ENCODE assay signal across 8 cellular contexts in the genomic region with DNA sequence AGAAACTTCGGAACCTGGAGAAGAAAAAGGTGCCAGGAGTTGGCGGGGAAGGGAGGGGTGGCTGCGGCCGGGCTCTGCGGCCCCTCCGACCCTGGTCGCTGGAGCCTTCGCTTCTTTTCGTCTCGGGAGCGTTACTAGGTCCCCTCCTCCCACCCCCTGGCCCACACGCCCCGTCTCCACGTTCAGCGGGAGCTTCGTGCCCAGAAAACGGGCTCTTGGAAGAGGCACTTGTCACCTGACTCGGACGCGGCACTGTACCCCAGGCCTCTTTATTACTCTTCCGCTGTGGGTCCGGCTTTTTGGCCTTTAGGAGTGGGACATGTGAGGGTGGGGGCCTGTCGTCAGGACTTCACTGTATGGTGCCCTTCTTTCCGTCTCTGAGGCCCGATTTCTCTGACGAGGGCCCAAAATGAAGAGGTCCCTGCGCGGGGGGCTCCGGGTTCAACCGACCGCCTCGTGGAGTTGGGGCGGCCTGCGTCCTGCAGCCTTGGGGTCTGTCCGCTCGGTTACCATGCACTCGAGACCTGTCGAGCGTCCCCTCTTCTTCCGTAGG. TPM values are rescaled to one million over a fixed set of nuclear protein-coding genes. Genes with fewer than 3 reads are reported as not detected.
A peak's percentile ranks its signal among the peaks of the same experiment; 100 is the strongest.
DNase-seq lines count a peak whose midpoint lies in the region; ATAC-seq and TF ChIP-seq lines count a peak whose summit lies in the region.

No MANE protein-coding gene starts in this region.

- TF ChIP-seq CTCF in RWPE2 (IDR thresholded peaks at IDR 0.05; ENCODE audit: poor library complexity, severe bottlenecking) (no peak), brain (conservative IDR thresholded peaks at IDR 0.05) (no peak)

- peak overlapping the region; percentile 98 to 99 (median 99) for H3K27ac Mint-ChIP-seq in brain

- peaks cover 19% of the 10 kb centered on the region for H3K27me3 Mint-ChIP-seq in brain

- peaks cover 39% of the 10 kb centered on the region for H3K36me3 Mint-ChIP-seq in brain

- no peak for ATAC-seq in RWPE2 (ENCODE audit: low read depth)
- ATAC-seq in left lobe of liver: peak; percentile 5
- no peak for ATAC-seq in HG03457 (IDR thresholded peaks at IDR 0.05; ENCODE audit: unreplicated experiment)

- no peaks in the 10 kb centered on the region for H3K27me3 ChIP-seq in RWPE2 (ENCODE audit: insufficient read depth, poor library complexity, severe bottlenecking)

- peaks cover 61% of the 10 kb centered on the region for H3K4me1 Mint-ChIP-seq in brain

- H3K9me3 ChIP-seq in RWPE2 (ENCODE audit: severe bottlenecking): no peaks in the 10 kb centered on the region

- peak overlapping the region; percentile 91 for H3K27ac ChIP-seq in RWPE2 (ENCODE audit: poor library complexity, severe bottlenecking)

- DNase-seq in activated T-cell treated with anti-CD3 and anti-CD28 coated beads for 1 hour (ENCODE audit: low read depth) (peak; percentile 9), RWPE2 (ENCODE audit: low spot score) (no peak), left lobe of liver (ENCODE audit: low spot score) (peak; percentile 52), NCI-H2107 (lab: John Stamatoyannopoulos, UW) (no peak)
- DNase-seq in activated T-cell treated with anti-CD3 and anti-CD28 coated beads, Interleukin-2, amount 50 U/mL, for 1 hour: no peak
- DNase-seq in stimulated activated CD4-positive, alpha-beta T cell treated with anti-CD3 and anti-CD28 coated beads, TNF-alpha, amount 100 ng/mL, for 24 hours (ENCODE audit: low read depth in 3 of 3): peak in 2 of 3 experiments; percentile 11 to 19

- peaks cover 0 to 5% (median 0%) of the 10 kb centered on the region in 5 experiments for H3K9me3 Mint-ChIP-seq in brain

- H3K36me3 ChIP-seq in RWPE2 (ENCODE audit: low read depth): peaks cover 53% of the 10 kb centered on the region

- H3K4me3 ChIP-seq in RWPE2 (ENCODE audit: severe bottlenecking): peak overlapping the region; percentile 84

- H3K4me3 Mint-ChIP-seq in brain: peak overlapping the region; percentile 89 to 99 (median 98)

- H3K4me1 ChIP-seq in RWPE2 (ENCODE audit: insufficient read depth, poor library complexity, severe bottlenecking): peaks cover 30% of the 10 kb centered on the region

RNA-seq across cellular contexts. Expression of gene CAPRIN1, which starts 1.2 kb away (rescaled TPM):
- 135 TPM for polyA plus RNA-seq in brain (ENCODE audit: insufficient read depth, low read depth, low replicate concordance)
- 68.6 TPM for total RNA-seq in left lobe of liver

RNA-seq across cellular contexts. Expression of gene NAT10, which starts 52.7 kb away (rescaled TPM):
- polyA plus RNA-seq in brain (ENCODE audit: insufficient read depth, low read depth, low replicate concordance): 17.4 TPM
- total RNA-seq in left lobe of liver: 12.9 TPM

Comparison
In these comparisons a context has a peak if more than half of its experiments do, and no peak if none do; other contexts are left out.
1. DNase-seq: peak in activated T-cell treated with anti-CD3 and anti-CD28 coated beads for 1 hour (single experiment), left lobe of liver (single experiment) and stimulated activated CD4-positive, alpha-beta T cell treated with anti-CD3 and anti-CD28 coated beads, TNF-alpha, amount 100 ng/mL, for 24 hours (2 of 3); none in activated T-cell treated with anti-CD3 and anti-CD28 coated beads, Interleukin-2, amount 50 U/mL, for 1 hour (single experiment), RWPE2 (single experiment) and NCI-H2107 (single experiment).